ENCODE assay signal across 8 cellular contexts in genomic region chr9:133532937-133533668, GRCh38. TPM values are rescaled to one million over a fixed set of nuclear protein-coding genes. Genes with fewer than 3 reads are reported as not detected.
DNase-seq lines count a peak whose midpoint lies in the region; ATAC-seq, FAIRE-seq and TF ChIP-seq lines count a peak whose summit lies in the region.

No MANE protein-coding gene starts in this region.

- H3K4me3 ChIP-seq in AG04449 (ENCODE audit: low read depth, low read length): no peak overlapping the region
- no peak overlapping the region for H3K4me3 ChIP-seq in endocrine pancreas (ENCODE audit: control insufficient read depth, insufficient read depth, low read length)

- peak; percentile 65 for TF ChIP-seq CTCF in AG04449 (IDR thresholded peaks at IDR 0.05; ENCODE audit: insufficient read depth, low read length, missing control alignments)

- H3K27me3 Mint-ChIP-seq in natural killer cell treated with Interleukin-12 subunit alpha and Interleukin-12 subunit beta and Interleukin-15 and Interleukin-18, amount 100 ng/mL, for 72 hours: peaks cover 7 to 8% of the 10 kb centered on the region in 2 donors

- H3K27me3 ChIP-seq in endocrine pancreas (ENCODE audit: control insufficient read depth, insufficient read depth, low read length): no peaks in the 10 kb centered on the region

- H3K27ac ChIP-seq in substantia nigra (ENCODE audit: low read depth, low read length, poor library complexity, severe bottlenecking): peak overlapping the region; percentile 82

- ATAC-seq in natural killer cell treated with Interleukin-12 subunit alpha and Interleukin-12 subunit beta and Interleukin-15 and Interleukin-18, amount 100 ng/mL, for 72 hours: peak; percentile 32 to 67

- no peaks in the 10 kb centered on the region for H3K9me3 ChIP-seq in endocrine pancreas (ENCODE audit: control insufficient read depth, low read length)

- POLR2A ChIA-PET in AG04449 (lab: Yijun Ruan, JAX): no interaction called here

- H3K36me3 ChIP-seq in endocrine pancreas (ENCODE audit: control insufficient read depth, insufficient read depth, low read length): no peaks in the 10 kb centered on the region

- CTCF ChIA-PET in AG04449 (lab: Yijun Ruan, JAX): interaction anchor here (1.0 to 3.9 kb wide), 6 partner anchors 191 to 461 kb away, joined by 3 to 15 read pairs (median 4); no protein-coding TSS in a partner anchor

- no peaks in the 10 kb centered on the region for H3K36me3 Mint-ChIP-seq in natural killer cell treated with Interleukin-12 subunit alpha and Interleukin-12 subunit beta and Interleukin-15 and Interleukin-18, amount 100 ng/mL, for 72 hours

- no peaks in the 10 kb centered on the region for H3K9me3 Mint-ChIP-seq in natural killer cell treated with Interleukin-12 subunit alpha and Interleukin-12 subunit beta and Interleukin-15 and Interleukin-18, amount 100 ng/mL, for 72 hours

- no peaks in the 10 kb centered on the region for H3K4me1 ChIP-seq in endocrine pancreas (ENCODE audit: control insufficient read depth, insufficient read depth, low read length)

- FAIRE-seq in GM19239 (lab: Jason Lieb, UNC): peak; percentile 60

- peak overlapping the region; percentile 34 for H3K9ac ChIP-seq in endocrine pancreas (ENCODE audit: control insufficient read depth, insufficient read depth, low read length)

- no peak overlapping the region for H3K27ac Mint-ChIP-seq in natural killer cell treated with Interleukin-12 subunit alpha and Interleukin-12 subunit beta and Interleukin-15 and Interleukin-18, amount 100 ng/mL, for 72 hours

- H3K4me3 Mint-ChIP-seq in natural killer cell treated with Interleukin-12 subunit alpha and Interleukin-12 subunit beta and Interleukin-15 and Interleukin-18, amount 100 ng/mL, for 72 hours: no peak overlapping the region

- H3K4me1 Mint-ChIP-seq in natural killer cell treated with Interleukin-12 subunit alpha and Interleukin-12 subunit beta and Interleukin-15 and Interleukin-18, amount 100 ng/mL, for 72 hours (ENCODE audit: low read depth in 2 of 2): no peaks in the 10 kb centered on the region

- DNase-seq in AG04449 (ENCODE audit: low read depth, low spot score) (no peak), GM19239 (ENCODE audit: insufficient read length, low spot score) (peak; percentile 59), NCI-H69 (lab: John Stamatoyannopoulos, UW) (peak; percentile 82), substantia nigra (lab: John Stamatoyannopoulos, UW) (peak in 40 of 49 donors; percentile 13 to 75 (median 50)), retina (no peak)
- DNase-seq in activated CD8-positive, alpha-beta memory T cell treated with anti-CD3 and anti-CD28 coated beads for 24 hours: peak; percentile 81
- peak; percentile 73 for DNase-seq in natural killer cell treated with Interleukin-12 subunit alpha and Interleukin-12 subunit beta and Interleukin-15 and Interleukin-18, amount 100 ng/mL, for 72 hours (ENCODE audit: low spot score)

RNA-seq across cellular contexts. Expression of gene ADAMTSL2, which starts 1.4 kb away (rescaled TPM):
- total RNA-seq in natural killer cell treated with Interleukin-12 subunit alpha and Interleukin-12 subunit beta and Interleukin-15 and Interleukin-18, amount 100 ng/mL, for 72 hours: not detected

RNA-seq across cellular contexts. Expression of gene MYMK, which starts 8.3 kb away (rescaled TPM):
- not detected for total RNA-seq in natural killer cell treated with Interleukin-12 subunit alpha and Interleukin-12 subunit beta and Interleukin-15 and Interleukin-18, amount 100 ng/mL, for 72 hours

RNA-seq across cellular contexts. Expression of gene SLC2A6, which starts 54.2 kb away (rescaled TPM):
- total RNA-seq in natural killer cell treated with Interleukin-12 subunit alpha and Interleukin-12 subunit beta and Interleukin-15 and Interleukin-18, amount 100 ng/mL, for 72 hours: 10 to 100 TPM; 15.0 to 42.3 TPM

Comparison
In these comparisons a context has a peak if more than half of its experiments do, and no peak if none do; other contexts are left out.
1. DNase-seq: peak in GM19239 (single experiment), NCI-H69 (single experiment), activated CD8-positive, alpha-beta memory T cell treated with anti-CD3 and anti-CD28 coated beads for 24 hours (single experiment), natural killer cell treated with Interleukin-12 subunit alpha and Interleukin-12 subunit beta and Interleukin-15 and Interleukin-18, amount 100 ng/mL, for 72 hours (single experiment) and substantia nigra (40 of 49); none in AG04449 (single experiment) and retina (single experiment).